In the genomic region with DNA sequence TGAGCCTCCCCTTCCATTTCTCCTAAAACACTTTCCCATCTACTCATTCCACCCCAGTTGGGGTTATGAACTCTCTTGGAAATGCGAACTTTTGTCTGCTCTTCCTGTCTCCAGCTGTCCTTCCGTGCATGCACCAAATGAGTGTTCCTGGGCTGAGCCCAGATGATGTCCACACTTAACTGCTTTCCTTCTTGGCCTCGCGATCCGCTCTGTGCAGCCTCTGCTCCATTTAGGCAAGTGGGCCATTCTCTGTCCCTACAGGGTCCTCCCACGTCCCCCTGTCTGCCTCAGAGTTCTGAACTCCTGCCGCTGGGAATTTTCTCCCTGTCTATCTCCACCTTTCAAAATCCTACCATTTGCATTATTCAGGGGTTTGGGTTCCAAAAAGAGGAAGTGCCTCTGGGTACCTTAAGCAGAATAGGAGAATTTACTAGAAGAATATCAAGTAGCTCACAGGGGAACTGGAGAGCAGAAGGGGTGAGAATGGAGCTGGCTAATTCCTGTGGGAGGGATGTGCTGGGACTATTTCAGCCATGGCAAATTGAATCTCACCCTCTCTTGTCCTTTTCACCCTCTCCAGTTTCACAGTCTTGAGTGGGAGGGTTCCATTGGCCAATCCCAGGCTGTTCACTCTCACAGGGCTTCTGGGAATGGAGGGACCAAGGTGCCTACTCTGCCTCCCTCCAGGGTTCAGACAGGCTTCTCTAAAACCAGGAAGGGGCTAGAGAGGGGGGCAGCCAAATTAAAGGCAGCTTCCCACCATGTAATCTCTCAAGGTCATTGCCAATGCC, we compare ENCODE assay signal across 15 cellular contexts. TPM values are rescaled to one million over a fixed set of nuclear protein-coding genes. Genes with fewer than 3 reads are reported as not detected.
A peak's percentile ranks its signal among the peaks of the same experiment; 100 is the strongest.
DNase-seq lines count a peak whose midpoint lies in the region; ATAC-seq and TF ChIP-seq lines count a peak whose summit lies in the region.
"Had no signal": no experiment of that assay in that cellular context is flagged by ENCODE, and none has a peak within 500 bp of the region (broad histone marks: within the 10 kb centered on the region; RNA-seq: fewer than 3 reads in every experiment).

No MANE protein-coding gene starts in this region.

- peak overlapping the region; percentile 79 for H3K4me3 Mint-ChIP-seq in CD4-positive, alpha-beta T cell
- H3K4me3 Mint-ChIP-seq in T-helper 17 cell: peak overlapping the region; percentile 77
- H3K4me3 Mint-ChIP-seq in effector memory CD8-positive, alpha-beta T cell: peak overlapping the region; percentile 53 to 56
- H3K4me3 Mint-ChIP-seq: dendritic cell treated with granulocyte-macrophage colony-stimulating factor and Interleukin-4, amounts not matched to agents 40 ng/mL and 50 ng/mL, for 4 days had no signal

- no peak for TF ChIP-seq CTCF in CD4-positive, alpha-beta T cell (IDR thresholded peaks at IDR 0.05)
- no peak for TF ChIP-seq CTCF in GM10248 (IDR thresholded peaks at IDR 0.05; ENCODE audit: control extremely low read depth, extremely low read depth, low read depth, missing control alignments)

- H3K27ac Mint-ChIP-seq in CD4-positive, alpha-beta T cell: peak overlapping the region; percentile 96
- peak overlapping the region; percentile 99 for H3K27ac Mint-ChIP-seq in T-helper 17 cell
- H3K27ac Mint-ChIP-seq in effector memory CD8-positive, alpha-beta T cell: peak overlapping the region; percentile 89 to 92
- H3K27ac Mint-ChIP-seq: dendritic cell treated with granulocyte-macrophage colony-stimulating factor and Interleukin-4, amounts not matched to agents 40 ng/mL and 50 ng/mL, for 4 days had no signal

- H3K9me3 Mint-ChIP-seq in CD4-positive, alpha-beta T cell: no peaks in the 10 kb centered on the region
- H3K9me3 Mint-ChIP-seq in effector memory CD8-positive, alpha-beta T cell: peaks cover 0 to 2% of the 10 kb centered on the region in 2 donors
- H3K9me3 Mint-ChIP-seq: dendritic cell treated with granulocyte-macrophage colony-stimulating factor and Interleukin-4, amounts not matched to agents 40 ng/mL and 50 ng/mL, for 4 days had no signal

- no peaks in the 10 kb centered on the region for H3K9me3 ChIP-seq in CD4-positive, alpha-beta T cell (ENCODE audit: control insufficient read depth, low read length)
- H3K9me3 ChIP-seq in T-helper 17 cell (ENCODE audit: control insufficient read depth, low read length, poor library complexity, severe bottlenecking): no peaks in the 10 kb centered on the region
- H3K9me3 ChIP-seq: ascending aorta, heart right ventricle, thyroid gland had no signal

- peaks cover 9% of the 10 kb centered on the region for H3K36me3 Mint-ChIP-seq in CD4-positive, alpha-beta T cell (ENCODE audit: low read depth)
- no peaks in the 10 kb centered on the region for H3K36me3 Mint-ChIP-seq in T-helper 17 cell (ENCODE audit: low read depth)
- peaks cover 25% of the 10 kb centered on the region for H3K36me3 Mint-ChIP-seq in effector memory CD8-positive, alpha-beta T cell (ENCODE audit: insufficient read depth)

- H3K27ac ChIP-seq in CD4-positive, alpha-beta T cell (ENCODE audit: low read depth, low read length): peak overlapping the region; percentile 86
- H3K27ac ChIP-seq: 22Rv1, ascending aorta, thyroid gland had no signal

- CTCF ChIA-PET in CD4-positive, alpha-beta T cell (lab: Charles Lee): no interaction called here
- CTCF ChIA-PET in GM10248 (lab: Yijun Ruan, JAX): interaction anchor here (1.6 kb wide), 1 partner anchor 13 kb away, joined by 3 read pairs; no protein-coding TSS in a partner anchor

- H3K27me3 ChIP-seq in CD4-positive, alpha-beta T cell (ENCODE audit: control insufficient read depth, insufficient read depth, low read length): no peaks in the 10 kb centered on the region
- H3K27me3 ChIP-seq: ascending aorta, heart right ventricle, thyroid gland had no signal

- intact Hi-C loops in CD4-positive, alpha-beta T cell (cut with DNase I, micrococcal nuclease): loop anchor here (5.0 to 10.0 kb wide), 3 partner anchors 78 to 405 kb away; a partner anchor contains a TSS

- H3K27me3 Mint-ChIP-seq in CD4-positive, alpha-beta T cell: no peaks in the 10 kb centered on the region
- no peaks in the 10 kb centered on the region for H3K27me3 Mint-ChIP-seq in T-helper 17 cell
- no peaks in the 10 kb centered on the region for H3K27me3 Mint-ChIP-seq in effector memory CD8-positive, alpha-beta T cell

- DNase-seq in DMS53 (lab: John Stamatoyannopoulos, UW) (peak; percentile 33), DMS53 treated with DMSO at 0.1 percent for 48 hours (lab: John Stamatoyannopoulos, UW; ENCODE audit: unreplicated experiment) (no peak), T-helper 17 cell (no peak), NCI-H69 (lab: John Stamatoyannopoulos, UW) (no peak), GM10248 (ENCODE audit: extremely low spot score) (no peak)
- no peak for DNase-seq in CD4-positive, alpha-beta T cell
- DNase-seq in effector memory CD8-positive, alpha-beta T cell: no peak
- DNase-seq: heart right ventricle, Right ventricle myocardium superior, thyroid gland had no signal

- POLR2A ChIA-PET in CD4-positive, alpha-beta T cell (lab: Charles Lee): interaction anchor here (0.6 to 3.5 kb wide), 6 partner anchors 15 to 420 kb away, joined by 3 to 37 read pairs (median 4); no protein-coding TSS in a partner anchor
- POLR2A ChIA-PET in GM10248 (lab: Yijun Ruan, JAX): no interaction called here

- peaks cover 73% of the 10 kb centered on the region for H3K4me1 Mint-ChIP-seq in CD4-positive, alpha-beta T cell (ENCODE audit: low read depth)
- peaks cover 57% of the 10 kb centered on the region for H3K4me1 Mint-ChIP-seq in T-helper 17 cell
- H3K4me1 Mint-ChIP-seq in effector memory CD8-positive, alpha-beta T cell (ENCODE audit: low read depth in 2 of 2): peaks cover 41 to 51% of the 10 kb centered on the region in 2 donors

- ATAC-seq in CD4-positive, alpha-beta T cell (ENCODE audit: poor library complexity): no peak
- no peak for ATAC-seq in T-helper 17 cell
- ATAC-seq in effector memory CD8-positive, alpha-beta T cell (replicated peaks): no peak
- no peak for ATAC-seq in GM21381 (IDR thresholded peaks at IDR 0.05; ENCODE audit: unreplicated experiment)
- ATAC-seq: esophagus mucosa had no signal

RNA-seq across cellular contexts. Expression of a gene that starts 4.6 kb away (rescaled TPM):
- total RNA-seq in CD4-positive, alpha-beta T cell: 10 to 100 TPM; 92.1 to 92.3 TPM
- total RNA-seq in T-helper 17 cell: 100 to 1,000 TPM; 114 to 151 TPM
